Comparison of ENCODE assay signal across 21 cellular contexts in genomic region chr13:30711837-30712236, GRCh38.
"Had no signal": no experiment of that assay in that cellular context is flagged by ENCODE, and none has a peak within 500 bp of the region (broad histone marks: within the 10 kb centered on the region; RNA-seq: fewer than 3 reads in every experiment).

No MANE protein-coding gene starts in this region.

- H3K27me3 ChIP-seq: esophagus muscularis mucosa, gastrocnemius medialis, sigmoid colon, vagina had no signal

- H3K4me1 ChIP-seq: gastrocnemius medialis, sigmoid colon, vagina had no signal

- H3K9me3 ChIP-seq: esophagus muscularis mucosa, gastrocnemius medialis, sigmoid colon, thoracic aorta, vagina had no signal

- H3K36me3 ChIP-seq: esophagus muscularis mucosa, gastrocnemius medialis, sigmoid colon, thoracic aorta, vagina had no signal

- H3K36me3 Mint-ChIP-seq: brain, type B pancreatic cell had no signal

- ATAC-seq: gastrocnemius medialis, left ventricle myocardium superior had no signal

- H3K9me3 Mint-ChIP-seq: activated CD4-positive, alpha-beta T cell treated with anti-CD3 and anti-CD28 coated beads, Interleukin-2, amount 10 ng/mL, durations not matched to agents 7 days and 5 days; brain; dendritic cell treated with granulocyte-macrophage colony-stimulating factor and Interleukin-4, amounts not matched to agents 40 ng/mL and 50 ng/mL, for 4 days; type B pancreatic cell had no signal

- H3K27me3 Mint-ChIP-seq: type B pancreatic cell had no signal

- H3K4me3 ChIP-seq: esophagus muscularis mucosa, gastrocnemius medialis, sigmoid colon, thoracic aorta, vagina had no signal

- H3K4me1 Mint-ChIP-seq: brain had no signal

- H3K4me3 Mint-ChIP-seq: activated CD4-positive, alpha-beta T cell treated with anti-CD3 and anti-CD28 coated beads, Interleukin-2, amount 10 ng/mL, durations not matched to agents 7 days and 5 days; brain; dendritic cell treated with granulocyte-macrophage colony-stimulating factor and Interleukin-4, amounts not matched to agents 40 ng/mL and 50 ng/mL, for 4 days; nephron progenitor cell; type B pancreatic cell had no signal

- H3K27ac ChIP-seq: esophagus muscularis mucosa, gastrocnemius medialis, thoracic aorta, vagina had no signal

- H3K27ac Mint-ChIP-seq: activated CD4-positive, alpha-beta T cell treated with anti-CD3 and anti-CD28 coated beads, Interleukin-2, amount 10 ng/mL, durations not matched to agents 7 days and 5 days; brain; nephron progenitor cell; type B pancreatic cell had no signal

- DNase-seq: activated CD4-positive, alpha-beta T cell treated with anti-CD3 and anti-CD28 coated beads, Interleukin-2, amount 10 ng/mL, durations not matched to agents 7 days and 5 days; activated effector memory CD4-positive, alpha-beta T cell treated with Interleukin-2 at 50 U/mL for 16 hours; activated naive CD4-positive, alpha-beta T cell treated with anti-CD3 and anti-CD28 coated beads, Interleukin-2, amount 50 U/mL, for 16 hours; activated T-cell treated with anti-CD3 and anti-CD28 coated beads, Interleukin-2, amount 50 U/mL, for 1 hour; caudate nucleus; effector CD8-positive, alpha-beta T cell; gastrocnemius medialis; hippocampal formation; left ventricle myocardium superior; nephron progenitor cell; nucleus accumbens; sigmoid colon; stimulated activated CD4-positive, alpha-beta T cell treated with anti-CD3 and anti-CD28 coated beads, Interleukin-2, amount 100 ng/mL, for 48 hours; stimulated activated CD8-positive, alpha-beta memory T cell treated with anti-CD3 and anti-CD28 coated beads, Interleukin-4, amount 100 ng/mL, for 48 hours; stimulated activated naive CD4-positive, alpha-beta T cell treated with Interleukin-2 at 50 U/mL for 16 hours had no signal
